In genomic region chr14:62126885-62127478, GRCh38 we compare ENCODE assay signal across 8 cellular contexts.
DNase-seq lines count a peak whose midpoint lies in the region; ATAC-seq and TF ChIP-seq lines count a peak whose summit lies in the region.

No MANE protein-coding gene starts in this region.

- peak; percentile 36 for ATAC-seq in activated naive CD8-positive, alpha-beta T cell treated with anti-CD3 and anti-CD28 coated beads, Interleukin-2, amount 10 ng/mL, durations not matched to agents 7 days and 5 days (ENCODE audit: low read depth)

- in situ Hi-C loops in SK-MEL-5 (cut with HindIII; ENCODE audit: low pct_unique_long_range_greater_than_20kb, low sequenced_read_pairs), result no loop called here

- no peak overlapping the region for H3K4me3 Mint-ChIP-seq in activated naive CD8-positive, alpha-beta T cell treated with anti-CD3 and anti-CD28 coated beads, Interleukin-2, amount 10 ng/mL, durations not matched to agents 7 days and 5 days
- H3K4me3 Mint-ChIP-seq in activated naive CD8-positive, alpha-beta T cell treated with anti-CD3 and anti-CD28 coated beads for 36 hours, result no peak overlapping the region
- H3K4me3 Mint-ChIP-seq in nephron progenitor cell, result no peak overlapping the region

- H3K36me3 ChIP-seq in HEK293 (ENCODE audit: control insufficient read depth in 2 of 2, insufficient read depth in 1 of 2, low read length in 2 of 2), result no peaks in the 10 kb centered on the region

- no peaks in the 10 kb centered on the region for H3K36me3 Mint-ChIP-seq in activated naive CD8-positive, alpha-beta T cell treated with anti-CD3 and anti-CD28 coated beads, Interleukin-2, amount 10 ng/mL, durations not matched to agents 7 days and 5 days
- H3K36me3 Mint-ChIP-seq in activated naive CD8-positive, alpha-beta T cell treated with anti-CD3 and anti-CD28 coated beads for 36 hours, result no peaks in the 10 kb centered on the region
- H3K36me3 Mint-ChIP-seq in nephron progenitor cell (ENCODE audit: low read depth), result no peaks in the 10 kb centered on the region

- DNase-seq in activated naive CD8-positive, alpha-beta T cell treated with anti-CD3 and anti-CD28 coated beads, Interleukin-2, amount 10 ng/mL, durations not matched to agents 7 days and 5 days, result no peak
- no peak for DNase-seq in activated naive CD8-positive, alpha-beta T cell treated with anti-CD3 and anti-CD28 coated beads for 36 hours
- DNase-seq in NCI-H1092 (lab: John Stamatoyannopoulos, UW) (peak; percentile 65), SK-MEL-5 (ENCODE audit: low read depth, low spot score) (peak; percentile 64), epithelial cell of esophagus (ENCODE audit: low read depth) (peak; percentile 65), nephron progenitor cell (peak; percentile 7)
- no peak for DNase-seq in stimulated activated CD4-positive, alpha-beta T cell treated with anti-CD3 and anti-CD28 coated beads, Interleukin-15, amount 100 ng/mL, for 24 hours

- peak; percentile 35; the same call in 1 of the 2 replicates for TF ChIP-seq CTCF in HEK293 (tag by site-specific recombination; IDR thresholded peaks at IDR 0.05)
- TF ChIP-seq CTCF in epithelial cell of esophagus (IDR thresholded peaks at IDR 0.05; ENCODE audit: insufficient read depth, low read depth, low read length, missing control alignments), result peak; percentile 87
- peak; percentile 77 for TF ChIP-seq CTCF in nephron progenitor cell (IDR thresholded peaks at IDR 0.05)

- H3K4me3 ChIP-seq in HEK293 (ENCODE audit: low read depth, low read length) (no peak overlapping the region), epithelial cell of esophagus (ENCODE audit: low read length) (no peak overlapping the region)

- no peak overlapping the region for H3K27ac ChIP-seq in HEK293 (ENCODE audit: extremely low read depth, low read depth, low read length)

- no peaks in the 10 kb centered on the region for H3K9me3 ChIP-seq in HEK293 (ENCODE audit: control insufficient read depth, insufficient read depth, low read depth, low read length)

- peaks cover 74% of the 10 kb centered on the region for H3K27me3 Mint-ChIP-seq in activated naive CD8-positive, alpha-beta T cell treated with anti-CD3 and anti-CD28 coated beads, Interleukin-2, amount 10 ng/mL, durations not matched to agents 7 days and 5 days
- peaks cover 45% of the 10 kb centered on the region for H3K27me3 Mint-ChIP-seq in activated naive CD8-positive, alpha-beta T cell treated with anti-CD3 and anti-CD28 coated beads for 36 hours
- H3K27me3 Mint-ChIP-seq in nephron progenitor cell (ENCODE audit: low read depth, poor library complexity), result peaks cover 41% of the 10 kb centered on the region

- H3K4me1 Mint-ChIP-seq in activated naive CD8-positive, alpha-beta T cell treated with anti-CD3 and anti-CD28 coated beads, Interleukin-2, amount 10 ng/mL, durations not matched to agents 7 days and 5 days, result no peaks in the 10 kb centered on the region
- H3K4me1 Mint-ChIP-seq in activated naive CD8-positive, alpha-beta T cell treated with anti-CD3 and anti-CD28 coated beads for 36 hours, result no peaks in the 10 kb centered on the region
- no peaks in the 10 kb centered on the region for H3K4me1 Mint-ChIP-seq in nephron progenitor cell

- no peaks in the 10 kb centered on the region for H3K9me3 Mint-ChIP-seq in activated naive CD8-positive, alpha-beta T cell treated with anti-CD3 and anti-CD28 coated beads, Interleukin-2, amount 10 ng/mL, durations not matched to agents 7 days and 5 days
- H3K9me3 Mint-ChIP-seq in activated naive CD8-positive, alpha-beta T cell treated with anti-CD3 and anti-CD28 coated beads for 36 hours, result no peaks in the 10 kb centered on the region
- no peaks in the 10 kb centered on the region for H3K9me3 Mint-ChIP-seq in nephron progenitor cell

- POLR2A ChIA-PET in activated naive CD8-positive, alpha-beta T cell treated with anti-CD3 and anti-CD28 coated beads, Interleukin-2, amount 10 ng/mL, durations not matched to agents 7 days and 5 days (lab: Charles Lee), result no interaction called here
- POLR2A ChIA-PET in HEK293 (lab: Yijun Ruan, JAX), result interaction anchor here (0.6 kb wide), 1 partner anchor 666 kb away, joined by 3 read pairs; no protein-coding TSS in a partner anchor

- CTCF ChIA-PET in HEK293 (lab: Yijun Ruan, JAX), result interaction anchor here (0.5 to 4.6 kb wide), 23 partner anchors 10 to 671 kb away, joined by 3 to 63 read pairs (median 5); no protein-coding TSS in a partner anchor

- no peak overlapping the region for H3K27ac Mint-ChIP-seq in activated naive CD8-positive, alpha-beta T cell treated with anti-CD3 and anti-CD28 coated beads, Interleukin-2, amount 10 ng/mL, durations not matched to agents 7 days and 5 days
- H3K27ac Mint-ChIP-seq in activated naive CD8-positive, alpha-beta T cell treated with anti-CD3 and anti-CD28 coated beads for 36 hours, result no peak overlapping the region
- H3K27ac Mint-ChIP-seq in nephron progenitor cell, result no peak overlapping the region

- H3K4me1 ChIP-seq in HEK293 (ENCODE audit: control insufficient read depth, insufficient read depth, low read length), result no peaks in the 10 kb centered on the region

TF ChIP-seq in HEK293, 187 proteins besides CTCF, POLR2A, EP300 and RAD21:
- TF ChIP-seq INSM2 (tag by site-specific recombination; IDR thresholded peaks at IDR 0.05) (no peak), ZNF654 (tag by site-specific recombination; IDR thresholded peaks at IDR 0.05; ENCODE audit: low read depth) (peak; percentile 64)

Comparison
In these comparisons a context has a peak if more than half of its experiments do, and no peak if none do; other contexts are left out.
1. DNase-seq: peak in NCI-H1092 (single experiment), SK-MEL-5 (single experiment), epithelial cell of esophagus (single experiment) and nephron progenitor cell (single experiment); none in activated naive CD8-positive, alpha-beta T cell treated with anti-CD3 and anti-CD28 coated beads, Interleukin-2, amount 10 ng/mL, durations not matched to agents 7 days and 5 days (single experiment), activated naive CD8-positive, alpha-beta T cell treated with anti-CD3 and anti-CD28 coated beads for 36 hours (single experiment) and stimulated activated CD4-positive, alpha-beta T cell treated with anti-CD3 and anti-CD28 coated beads, Interleukin-15, amount 100 ng/mL, for 24 hours (single experiment).
2. CTCF ChIP-seq: peak in every context shown above with its lines; median percentile 87 in epithelial cell of esophagus; 77 in nephron progenitor cell; 35 in HEK293.